14 cellular contexts compared by ENCODE assay signal in genomic region chr6:22656696-22657340, GRCh38.
DNase-seq lines count a peak whose midpoint lies in the region; ATAC-seq and TF ChIP-seq lines count a peak whose summit lies in the region.
"Had no signal": no experiment of that assay in that cellular context is flagged by ENCODE, and none has a peak within 500 bp of the region (broad histone marks: within the 10 kb centered on the region; RNA-seq: fewer than 3 reads in every experiment).

No MANE protein-coding gene starts in this region.

- no peak for ATAC-seq in heart left ventricle
- ATAC-seq in HG03066 (IDR thresholded peaks at IDR 0.05; ENCODE audit: low read depth, unreplicated experiment) = peak; percentile 72
- ATAC-seq in HG03469 (IDR thresholded peaks at IDR 0.05; ENCODE audit: unreplicated experiment) = no peak
- ATAC-seq in GM23338 = no peak
- ATAC-seq in GM21528 (IDR thresholded peaks at IDR 0.05; ENCODE audit: low FRiP score, unreplicated experiment) = no peak

- no peaks in the 10 kb centered on the region for H3K9me3 Mint-ChIP-seq in GM23338
- H3K9me3 Mint-ChIP-seq: activated CD4-positive, alpha-beta T cell treated with anti-CD3 and anti-CD28 coated beads, Interleukin-2, amount 10 ng/mL, durations not matched to agents 24 days and 14 days; T-helper 2 cell treated with Interferon-gamma antibody and Interleukin-4, amounts not matched to agents 5 μg/mL and 100 μg/mL, for 36 hours had no signal

- peaks cover 9% of the 10 kb centered on the region; the same call in 1 of the 2 replicates for H3K9me2 ChIP-seq in GM23338 (ENCODE audit: insufficient read depth)

- H3K36me3 ChIP-seq in left ventricle myocardium inferior (no peaks in the 10 kb centered on the region), heart left ventricle (no peaks in the 10 kb centered on the region), SJCRH30 (no peaks in the 10 kb centered on the region), GM23338 (ENCODE audit: insufficient read depth) (no peaks in the 10 kb centered on the region)
- H3K36me3 ChIP-seq: adrenal gland had no signal

- no peak for DNase-seq in left ventricle myocardium inferior
- DNase-seq in heart left ventricle = no peak
- no peak for DNase-seq in SJCRH30
- DNase-seq in SK-N-DZ (ENCODE audit: low spot score) = no peak
- DNase-seq in GM23338 (ENCODE audit: low spot score) = no peak
- DNase-seq: activated CD4-positive, alpha-beta T cell treated with anti-CD3 and anti-CD28 coated beads, Interleukin-2, amount 10 ng/mL, durations not matched to agents 24 days and 14 days; adrenal gland; NCI-H2029 treated with DMSO at 0.1 percent for 48 hours; NCI-H82 had no signal

- TF ChIP-seq CTCF in left ventricle myocardium inferior (IDR thresholded peaks at IDR 0.05; ENCODE audit: borderline replicate concordance) = no peak
- no peak for TF ChIP-seq CTCF in heart left ventricle (IDR thresholded peaks at IDR 0.05)
- TF ChIP-seq CTCF in GM23338 (conservative IDR thresholded peaks at IDR 0.05; ENCODE audit: low read depth in 2 of 2) = no peak

- H3K4me3 ChIP-seq in left ventricle myocardium inferior (no peak overlapping the region), heart left ventricle (no peak overlapping the region), SJCRH30 (no peak overlapping the region), GM23338 (no peak overlapping the region)
- H3K4me3 ChIP-seq: adrenal gland, lung had no signal

- H3K36me3 Mint-ChIP-seq in GM23338 (ENCODE audit: low read depth) = no peaks in the 10 kb centered on the region

- no peak for TF ChIP-seq POLR2A in heart left ventricle (IDR thresholded peaks at IDR 0.05)

- no peaks in the 10 kb centered on the region for H3K9me3 ChIP-seq in left ventricle myocardium inferior (replicated peaks)
- H3K9me3 ChIP-seq in heart left ventricle = no peaks in the 10 kb centered on the region
- no peaks in the 10 kb centered on the region for H3K9me3 ChIP-seq in SJCRH30 (replicated peaks)
- H3K9me3 ChIP-seq: adrenal gland had no signal

- H3K27ac ChIP-seq in left ventricle myocardium inferior (replicated peaks) = peak overlapping the region; percentile 33
- peak overlapping the region in 3 of 12 donors; percentile 11 to 65 (median 26) for H3K27ac ChIP-seq in heart left ventricle
- H3K27ac ChIP-seq in SJCRH30 = peak overlapping the region; percentile 69
- no peak overlapping the region for H3K27ac ChIP-seq in GM23338 (ENCODE audit: low read depth)
- H3K27ac ChIP-seq: adrenal gland had no signal

- no peaks in the 10 kb centered on the region for H3F3A ChIP-seq in GM23338 (replicated peaks; ENCODE audit: low read depth)

- no peak overlapping the region for H2AFZ ChIP-seq in GM23338

- H3K27me3 ChIP-seq in left ventricle myocardium inferior (ENCODE audit: low read depth) (no peaks in the 10 kb centered on the region), heart left ventricle (no peaks in the 10 kb centered on the region), SJCRH30 (no peaks in the 10 kb centered on the region), GM23338 (ENCODE audit: insufficient read depth) (no peaks in the 10 kb centered on the region)
- H3K27me3 ChIP-seq: adrenal gland had no signal

- no peak overlapping the region for H3K4me2 ChIP-seq in GM23338

- intact Hi-C loops in left ventricle myocardium inferior (cut with micrococcal nuclease) (no loop called here), heart left ventricle (cut with DNase I) (loop anchor here in 1 of 10 donors (10.0 kb wide), 1 partner anchor 1062 kb away; the partner anchor contains the start of gene SOX4)

- H3K4me3 Mint-ChIP-seq in GM23338 = no peak overlapping the region
- H3K4me3 Mint-ChIP-seq: activated CD4-positive, alpha-beta T cell treated with anti-CD3 and anti-CD28 coated beads, Interleukin-2, amount 10 ng/mL, durations not matched to agents 24 days and 14 days; T-helper 2 cell treated with Interferon-gamma antibody and Interleukin-4, amounts not matched to agents 5 μg/mL and 100 μg/mL, for 36 hours had no signal

- peaks cover 12% of the 10 kb centered on the region; the same call in 2 of the 3 replicates for H3K4me1 Mint-ChIP-seq in GM23338
- H3K4me1 Mint-ChIP-seq: activated CD4-positive, alpha-beta T cell treated with anti-CD3 and anti-CD28 coated beads, Interleukin-2, amount 10 ng/mL, durations not matched to agents 24 days and 14 days had no signal

- no peak overlapping the region for H3K27ac Mint-ChIP-seq in GM23338
- H3K27ac Mint-ChIP-seq: activated CD4-positive, alpha-beta T cell treated with anti-CD3 and anti-CD28 coated beads, Interleukin-2, amount 10 ng/mL, durations not matched to agents 24 days and 14 days; T-helper 2 cell treated with Interferon-gamma antibody and Interleukin-4, amounts not matched to agents 5 μg/mL and 100 μg/mL, for 36 hours had no signal

- WGBS in heart left ventricle, 4 donors = 60 to 68% (median 63%) methylated on average over 3 of the region's 3 CpGs

- H3K27me3 Mint-ChIP-seq in GM23338 (ENCODE audit: insufficient read depth, low read depth, poor library complexity) = no peaks in the 10 kb centered on the region
- H3K27me3 Mint-ChIP-seq: activated CD4-positive, alpha-beta T cell treated with anti-CD3 and anti-CD28 coated beads, Interleukin-2, amount 10 ng/mL, durations not matched to agents 24 days and 14 days had no signal

- H3K79me2 ChIP-seq in GM23338 (replicated peaks; ENCODE audit: insufficient read depth) = no peaks in the 10 kb centered on the region

- peaks cover 34% of the 10 kb centered on the region for H3K4me1 ChIP-seq in left ventricle myocardium inferior
- peaks cover 0 to 27% (median 8%) of the 10 kb centered on the region in 12 donors for H3K4me1 ChIP-seq in heart left ventricle
- peaks cover 22% of the 10 kb centered on the region for H3K4me1 ChIP-seq in SJCRH30
- H3K4me1 ChIP-seq in GM23338 (ENCODE audit: insufficient read depth) = peaks cover 7% of the 10 kb centered on the region; the same call in 1 of the 2 replicates
- H3K4me1 ChIP-seq: adrenal gland had no signal

- H4K20me1 ChIP-seq in GM23338 (replicated peaks; ENCODE audit: insufficient read depth) = no peaks in the 10 kb centered on the region

TF ChIP-seq in GM23338, 12 proteins besides CTCF, POLR2A, EP300 and RAD21:
- TF ChIP-seq REST (IDR thresholded peaks at IDR 0.05; ENCODE audit: unreplicated experiment) (no peak), STAT1 (IDR thresholded peaks at IDR 0.05; ENCODE audit: unreplicated experiment) (no peak), NANOG (IDR thresholded peaks at IDR 0.05; ENCODE audit: borderline replicate concordance) (no peak), EZH2phosphoT487 (IDR thresholded peaks at IDR 0.05; ENCODE audit: unreplicated experiment) (no peak), ETS1 (IDR thresholded peaks at IDR 0.05) (no peak), CREB1 (CRISPR knock-in tag; IDR thresholded peaks at IDR 0.05; ENCODE audit: low read depth) (no peak), ZNF114 (CRISPR knock-in tag; IDR thresholded peaks at IDR 0.05) (no peak), POLR2AphosphoS5 (IDR thresholded peaks at IDR 0.05; ENCODE audit: low read depth) (no peak), ZNF331 (CRISPR knock-in tag; IDR thresholded peaks at IDR 0.05; ENCODE audit: low read depth) (no peak)
